Comparison of ENCODE assay signal across 20 cellular contexts in the genomic region with DNA sequence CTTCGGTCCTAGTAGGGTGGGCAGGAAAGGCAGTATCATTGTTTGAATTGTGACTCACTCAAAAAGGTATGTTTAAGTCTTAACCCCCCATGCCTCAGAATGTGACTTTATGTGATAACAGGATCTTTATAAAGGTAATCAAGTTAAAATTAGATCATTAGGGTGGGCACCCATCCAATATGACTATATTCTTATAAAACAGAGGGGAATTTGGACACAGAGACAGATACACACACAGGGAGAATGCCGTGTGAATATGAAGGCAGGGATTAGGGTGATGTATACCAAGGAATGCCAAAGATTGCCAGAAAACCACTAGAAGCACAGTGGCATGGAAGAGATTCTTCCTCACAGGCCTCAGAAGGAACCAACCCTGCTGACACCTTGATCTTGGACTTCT.
"Had no signal": no experiment of that assay in that cellular context is flagged by ENCODE, and none has a peak within 500 bp of the region (broad histone marks: within the 10 kb centered on the region; RNA-seq: fewer than 3 reads in every experiment).

No MANE protein-coding gene starts in this region.

- H3K36me3 Mint-ChIP-seq: immature natural killer cell; naive thymus-derived CD4-positive, alpha-beta T cell; neural progenitor cell had no signal

- H3K9me3 Mint-ChIP-seq: activated CD4-positive, alpha-beta T cell treated with anti-CD3 and anti-CD28 coated beads, Interleukin-2, amount 10 ng/mL, durations not matched to agents 7 days and 5 days; dendritic cell treated with granulocyte-macrophage colony-stimulating factor and Interleukin-4, amounts not matched to agents 40 ng/mL and 50 ng/mL, for 4 days; immature natural killer cell; neural progenitor cell had no signal

- FAIRE-seq: endothelial cell of umbilical vein had no signal

- H3K27me3 ChIP-seq: ascending aorta, neural progenitor cell had no signal

- H2AFZ ChIP-seq: neural progenitor cell had no signal

- H3K4me2 ChIP-seq: neural progenitor cell, smooth muscle cell had no signal

- ATAC-seq: activated CD4-positive, CD25-positive, alpha-beta regulatory T cell treated with anti-CD3 and anti-CD28 coated beads, Interleukin-2, amount 50 U/mL, for 24 hours; naive thymus-derived CD4-positive, alpha-beta T cell; psoas muscle had no signal

- H3K27ac Mint-ChIP-seq: activated CD4-positive, alpha-beta T cell treated with anti-CD3 and anti-CD28 coated beads, Interleukin-2, amount 10 ng/mL, durations not matched to agents 7 days and 5 days; dendritic cell treated with granulocyte-macrophage colony-stimulating factor and Interleukin-4, amounts not matched to agents 40 ng/mL and 50 ng/mL, for 4 days; immature natural killer cell; naive thymus-derived CD4-positive, alpha-beta T cell; neural progenitor cell had no signal

- H3K36me3 ChIP-seq: ascending aorta, esophagus muscularis mucosa, neural progenitor cell, thoracic aorta had no signal

- H3K4me3 Mint-ChIP-seq: activated CD4-positive, alpha-beta T cell treated with anti-CD3 and anti-CD28 coated beads, Interleukin-2, amount 10 ng/mL, durations not matched to agents 7 days and 5 days; dendritic cell treated with granulocyte-macrophage colony-stimulating factor and Interleukin-4, amounts not matched to agents 40 ng/mL and 50 ng/mL, for 4 days; immature natural killer cell; naive thymus-derived CD4-positive, alpha-beta T cell; neural progenitor cell had no signal

- H3K9ac ChIP-seq: neural progenitor cell had no signal

- H3K4me1 ChIP-seq: ascending aorta, esophagus muscularis mucosa, psoas muscle had no signal

- H3K9me3 ChIP-seq: ascending aorta, esophagus muscularis mucosa, psoas muscle, thoracic aorta had no signal

- DNase-seq: activated CD4-positive, alpha-beta T cell treated with anti-CD3 and anti-CD28 coated beads, Interleukin-2, amount 10 ng/mL, durations not matched to agents 7 days and 5 days; activated CD8-positive, alpha-beta memory T cell treated with anti-CD3 and anti-CD28 coated beads for 24 hours; activated CD8-positive, alpha-beta memory T cell treated with anti-CD3 and anti-CD28 coated beads, Interleukin-2, amount 50 U/mL, for 48 hours; activated effector memory CD4-positive, alpha-beta T cell treated with Interleukin-2 at 50 U/mL for 16 hours; activated naive CD4-positive, alpha-beta T cell treated with anti-CD3 and anti-CD28 coated beads, Interleukin-2, amount 50 U/mL, for 16 hours; activated T-cell treated with anti-CD3 and anti-CD28 coated beads, Interleukin-2, amount 50 U/mL, for 48 hours; effector memory CD4-positive, alpha-beta T cell; immature natural killer cell; mesendoderm; naive thymus-derived CD4-positive, alpha-beta T cell; psoas muscle; stimulated activated CD4-positive, alpha-beta T cell treated with anti-CD3 and anti-CD28 coated beads, Interleukin-4, amount 100 ng/mL, for 1 hour had no signal

- H3K27ac ChIP-seq: ascending aorta, esophagus muscularis mucosa, neural progenitor cell, psoas muscle, thoracic aorta had no signal

- H3K4me3 ChIP-seq: ascending aorta, esophagus muscularis mucosa, neural progenitor cell, psoas muscle, smooth muscle cell, thoracic aorta had no signal

- H3K4me1 Mint-ChIP-seq: activated CD4-positive, alpha-beta T cell treated with anti-CD3 and anti-CD28 coated beads, Interleukin-2, amount 10 ng/mL, durations not matched to agents 7 days and 5 days; immature natural killer cell; naive thymus-derived CD4-positive, alpha-beta T cell had no signal
